ENCODE assay signal across 2 cellular contexts in genomic region chr2:30883184-30883583, GRCh38.
A peak's percentile ranks its signal among the peaks of the same experiment; 100 is the strongest.
TF ChIP-seq lines count a peak whose summit lies in the region.

No MANE protein-coding gene starts in this region.

TF ChIP-seq in HEK293, 187 proteins besides CTCF, POLR2A, EP300 and RAD21:
- TF ChIP-seq SCRT1 (tag by site-specific recombination; IDR thresholded peaks at IDR 0.05; ENCODE audit: borderline replicate concordance): 0 out of 2 replicates have a peak, but pooled peaks have one; percentile 17
- peak; percentile 81; the same call in 1 of the 2 replicates for TF ChIP-seq SCRT2 (tag by site-specific recombination; IDR thresholded peaks at IDR 0.05)
- TF ChIP-seq, protein P1, sequence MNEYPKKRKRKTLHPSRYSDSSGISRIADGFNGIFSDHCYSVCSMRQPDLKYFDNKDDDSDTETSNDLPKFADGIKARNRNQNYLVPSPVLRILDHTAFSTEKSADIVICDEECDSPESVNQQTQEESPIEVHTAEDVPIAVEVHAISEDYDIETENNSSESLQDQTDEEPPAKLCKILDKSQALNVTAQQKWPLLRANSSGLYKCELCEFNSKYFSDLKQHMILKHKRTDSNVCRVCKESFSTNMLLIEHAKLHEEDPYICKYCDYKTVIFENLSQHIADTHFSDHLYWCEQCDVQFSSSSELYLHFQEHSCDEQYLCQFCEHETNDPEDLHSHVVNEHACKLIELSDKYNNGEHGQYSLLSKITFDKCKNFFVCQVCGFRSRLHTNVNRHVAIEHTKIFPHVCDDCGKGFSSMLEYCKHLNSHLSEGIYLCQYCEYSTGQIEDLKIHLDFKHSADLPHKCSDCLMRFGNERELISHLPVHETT (tag by site-specific recombination; IDR thresholded peaks at IDR 0.05): no peak

TF ChIP-seq in H1, 55 proteins besides CTCF, POLR2A, EP300 and RAD21:
- no peak for TF ChIP-seq ATF2 (IDR thresholded peaks at IDR 0.05; ENCODE audit: low read length)
- TF ChIP-seq POLR2AphosphoS5 (IDR thresholded peaks at IDR 0.05; ENCODE audit: low read depth, low read length): no peak
- no peak for TF ChIP-seq EGR1 (IDR thresholded peaks at IDR 0.05; ENCODE audit: borderline replicate concordance, low read depth, low read length)
- no peak for TF ChIP-seq SIX5 (IDR thresholded peaks at IDR 0.05; ENCODE audit: low read depth, low read length)
- no peak for TF ChIP-seq CTBP2 (IDR thresholded peaks at IDR 0.05; ENCODE audit: borderline replicate concordance, insufficient read depth, insufficient read length, low read length)
- no peak for TF ChIP-seq KDM5A (IDR thresholded peaks at IDR 0.05; ENCODE audit: low read length)
- no peak for TF ChIP-seq FOSL1 (IDR thresholded peaks at IDR 0.05; ENCODE audit: insufficient read depth, low read depth, low read length)
- no peak for TF ChIP-seq TAF1 (IDR thresholded peaks at IDR 0.05; ENCODE audit: low read depth, low read length)
- no peak for TF ChIP-seq SP4 (IDR thresholded peaks at IDR 0.05; ENCODE audit: low read length)
- no peak for TF ChIP-seq CBX5 (IDR thresholded peaks at IDR 0.05; ENCODE audit: low read depth, low read length)
- TF ChIP-seq HDAC2 (IDR thresholded peaks at IDR 0.05; ENCODE audit: borderline replicate concordance in 1 of 2, low read depth in 2 of 2, low read length in 2 of 2): no peak
- TF ChIP-seq EZH2 (IDR thresholded peaks at IDR 0.05; ENCODE audit: low read depth, low read length, severe bottlenecking): no peak
- no peak for TF ChIP-seq CHD1 (IDR thresholded peaks at IDR 0.05; ENCODE audit: low read depth, low read length)
- TF ChIP-seq BCL11A (IDR thresholded peaks at IDR 0.05; ENCODE audit: low read depth in 2 of 2, low read length in 2 of 2): no peak
- TF ChIP-seq HDAC6 (IDR thresholded peaks at IDR 0.05; ENCODE audit: low read depth, low read length): no peak
- no peak for TF ChIP-seq JUN (IDR thresholded peaks at IDR 0.05; ENCODE audit: low read depth, low read length)
- TF ChIP-seq SRF (IDR thresholded peaks at IDR 0.05; ENCODE audit: low read depth, low read length): no peak
- TF ChIP-seq SP1 (IDR thresholded peaks at IDR 0.05; ENCODE audit: low read depth, low read length): no peak
